Comparison of ENCODE assay signal across 10 cellular contexts in the genomic region with DNA sequence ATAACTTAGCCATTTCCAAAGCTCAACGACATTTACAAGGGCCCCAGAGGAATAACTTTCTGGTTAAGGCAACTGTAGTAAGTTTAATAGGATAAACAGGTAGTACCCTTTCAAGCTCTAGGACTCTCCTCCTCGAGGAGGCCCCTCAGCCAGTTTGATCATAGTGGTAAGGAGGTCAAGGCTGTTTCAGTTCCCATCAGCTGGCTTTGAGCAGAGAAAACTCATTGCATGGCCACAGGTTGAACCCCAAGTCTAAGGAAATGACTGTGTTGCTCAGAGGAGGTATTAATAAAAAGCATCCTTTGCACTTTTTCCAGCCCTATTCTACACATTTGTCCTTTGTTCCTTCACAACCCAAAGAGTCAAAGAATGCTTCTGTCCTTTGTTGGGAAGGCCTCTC. TPM values are rescaled to one million over a fixed set of nuclear protein-coding genes. Genes with fewer than 3 reads are reported as not detected.
A peak's percentile ranks its signal among the peaks of the same experiment; 100 is the strongest.
DNase-seq lines count a peak whose midpoint lies in the region; ATAC-seq and TF ChIP-seq lines count a peak whose summit lies in the region.
"Had no signal": no experiment of that assay in that cellular context is flagged by ENCODE, and none has a peak within 500 bp of the region (broad histone marks: within the 10 kb centered on the region; RNA-seq: fewer than 3 reads in every experiment).

No MANE protein-coding gene starts in this region.

- H3K4me3 Mint-ChIP-seq in activated T-helper 17 cell treated with anti-CD3 and anti-CD28 coated beads, Interleukin-2, amount 50 U/mL, for 72 hours, result no peak overlapping the region
- H3K4me3 Mint-ChIP-seq: T-helper 17 cell had no signal

- H3K27me3 Mint-ChIP-seq in activated T-helper 17 cell treated with anti-CD3 and anti-CD28 coated beads, Interleukin-2, amount 50 U/mL, for 72 hours, result peaks cover 45% of the 10 kb centered on the region

- no peak for DNase-seq in stimulated activated CD4-positive, alpha-beta T cell treated with anti-CD3 and anti-CD28 coated beads, Interleukin-15, amount 100 ng/mL, for 24 hours
- DNase-seq in activated gamma-delta T cell treated with Interleukin-2 at 50 U/mL for 16 hours, result no peak
- no peak for DNase-seq in foreskin keratinocyte
- DNase-seq: T-helper 17 cell had no signal

- H3K36me3 Mint-ChIP-seq in activated T-helper 17 cell treated with anti-CD3 and anti-CD28 coated beads, Interleukin-2, amount 50 U/mL, for 72 hours (ENCODE audit: low read depth), result no peaks in the 10 kb centered on the region

- TF ChIP-seq CTCF in foreskin keratinocyte (conservative IDR thresholded peaks at IDR 0.05), result no peak

- H3K4me1 Mint-ChIP-seq in activated T-helper 17 cell treated with anti-CD3 and anti-CD28 coated beads, Interleukin-2, amount 50 U/mL, for 72 hours, result no peaks in the 10 kb centered on the region

- peaks cover 49% of the 10 kb centered on the region for H3K27me3 ChIP-seq in foreskin keratinocyte
- H3K27me3 ChIP-seq: BLaER1 had no signal

- peaks cover 10% of the 10 kb centered on the region for H3K9me3 Mint-ChIP-seq in activated T-helper 17 cell treated with anti-CD3 and anti-CD28 coated beads, Interleukin-2, amount 50 U/mL, for 72 hours

- no peaks in the 10 kb centered on the region for H3K4me1 ChIP-seq in foreskin keratinocyte

- no peak overlapping the region for H3K27ac ChIP-seq in foreskin keratinocyte
- H3K27ac ChIP-seq: BLaER1 had no signal

- no peak overlapping the region for H3K27ac Mint-ChIP-seq in activated T-helper 17 cell treated with anti-CD3 and anti-CD28 coated beads, Interleukin-2, amount 50 U/mL, for 72 hours
- H3K27ac Mint-ChIP-seq: T-helper 17 cell had no signal

- ATAC-seq in GM18517 (IDR thresholded peaks at IDR 0.05; ENCODE audit: unreplicated experiment), result peak; percentile 59
- ATAC-seq in GM21360 (IDR thresholded peaks at IDR 0.05; ENCODE audit: unreplicated experiment), result peak; percentile 68
- peak; percentile 43 for ATAC-seq in HG02970 (IDR thresholded peaks at IDR 0.05; ENCODE audit: low FRiP score, unreplicated experiment)
- peak; percentile 46 for ATAC-seq in HG03575 (IDR thresholded peaks at IDR 0.05; ENCODE audit: extremely low read depth, insufficient number of reproducible peaks, low FRiP score, unreplicated experiment)
- ATAC-seq in activated T-helper 17 cell treated with anti-CD3 and anti-CD28 coated beads, Interleukin-2, amount 50 U/mL, for 72 hours (replicated peaks), result no peak
- no peak for ATAC-seq in foreskin keratinocyte
- ATAC-seq: T-helper 17 cell had no signal

RNA-seq across cellular contexts. Expression of gene PRRC1, which starts 53.9 kb away (rescaled TPM):
- total RNA-seq in activated T-helper 17 cell treated with anti-CD3 and anti-CD28 coated beads, Interleukin-2, amount 50 U/mL, for 72 hours, result 10 to 100 TPM; 31.3 to 39.1 TPM
- total RNA-seq in foreskin keratinocyte, result 45.2 and 55.1 TPM in 2 replicates
- 21.4 and 22.1 TPM in 2 replicates for polyA plus RNA-seq in foreskin keratinocyte

Comparison
In these comparisons a context has a peak if more than half of its experiments do, and no peak if none do; other contexts are left out.
1. ATAC-seq: peak in GM18517 (single experiment), GM21360 (single experiment), HG02970 (single experiment) and HG03575 (single experiment); none in activated T-helper 17 cell treated with anti-CD3 and anti-CD28 coated beads, Interleukin-2, amount 50 U/mL, for 72 hours (single experiment) and foreskin keratinocyte (single experiment).